ENCODE assay signal across 10 cellular contexts in genomic region chr3:142019794-142020320, GRCh38.
DNase-seq lines count a peak whose midpoint lies in the region; ATAC-seq lines count a peak whose summit lies in the region.
"Had no signal": no experiment of that assay in that cellular context is flagged by ENCODE, and none has a peak within 500 bp of the region (broad histone marks: within the 10 kb centered on the region; RNA-seq: fewer than 3 reads in every experiment).

No MANE protein-coding gene starts in this region.

- no peaks in the 10 kb centered on the region for H3F3A ChIP-seq in GM23248 (ENCODE audit: insufficient read depth)

- H3K4me2 ChIP-seq in GM23248 (ENCODE audit: unreplicated experiment): no peak overlapping the region

- H3K9me3 ChIP-seq in GM23248 (ENCODE audit: low read depth): no peaks in the 10 kb centered on the region
- H3K9me3 ChIP-seq: right lobe of liver had no signal

- H4K20me1 ChIP-seq in GM23248 (ENCODE audit: insufficient read depth): no peaks in the 10 kb centered on the region

- H3K9ac ChIP-seq in GM23248: no peak overlapping the region

- no peak overlapping the region for H3K4me3 ChIP-seq in GM23248
- H3K4me3 ChIP-seq: right lobe of liver had no signal

- H3K79me2 ChIP-seq in GM23248 (ENCODE audit: insufficient read depth): no peaks in the 10 kb centered on the region

- no peaks in the 10 kb centered on the region for H3K9me2 ChIP-seq in GM23248 (ENCODE audit: insufficient read depth)

- in situ Hi-C loops in GM23248 (cut with MboI): no loop called here

- WGBS in GM23248 (ENCODE audit: low coverage in 1 of 2, low lambda C conversion rate in 2 of 2, missing lambda C conversion rate in 2 of 2), 2 experiments: 42% methylated on average over 2 of the region's 2 CpGs

- ATAC-seq in GM18858 (IDR thresholded peaks at IDR 0.05; ENCODE audit: unreplicated experiment) (peak; percentile 74), GM21717 (IDR thresholded peaks at IDR 0.05; ENCODE audit: unreplicated experiment) (peak; percentile 62), HG03558 (IDR thresholded peaks at IDR 0.05; ENCODE audit: extremely low read depth, unreplicated experiment) (peak; percentile 82)

- peak; percentile 67 for DNase-seq in kidney glomerular epithelial cell (lab: John Stamatoyannopoulos, UW)
- no peak for DNase-seq in cerebellum (ENCODE audit: low spot score)
- DNase-seq in NCI-H1105 treated with DMSO at 0.1 percent for 48 hours (lab: John Stamatoyannopoulos, UW): no peak
- DNase-seq in GM23248: no peak
- DNase-seq in mesenteric fat pad (ENCODE audit: low spot score): no peak
- DNase-seq: NCI-H82, right lobe of liver had no signal

- no peaks in the 10 kb centered on the region for H3K36me3 ChIP-seq in GM23248 (ENCODE audit: low read depth)
- H3K36me3 ChIP-seq: right lobe of liver had no signal

- H3K4me1 ChIP-seq in GM23248 (ENCODE audit: insufficient read depth): peaks cover 8% of the 10 kb centered on the region

- H3K27me3 ChIP-seq in GM23248 (replicated peaks; ENCODE audit: insufficient read depth): no peaks in the 10 kb centered on the region
- H3K27me3 ChIP-seq: right lobe of liver had no signal

- H2AFZ ChIP-seq in GM23248: no peak overlapping the region

- no peak overlapping the region for H3K27ac ChIP-seq in GM23248
- H3K27ac ChIP-seq: right lobe of liver had no signal
